8 cellular contexts compared by ENCODE assay signal in genomic region chr6:122730775-122731386, GRCh38. TPM values are rescaled to one million over a fixed set of nuclear protein-coding genes. Genes with fewer than 3 reads are reported as not detected.
DNase-seq lines count a peak whose midpoint lies in the region; ATAC-seq, FAIRE-seq and TF ChIP-seq lines count a peak whose summit lies in the region.

No MANE protein-coding gene starts in this region.

- H3K79me2 ChIP-seq in endothelial cell of umbilical vein (ENCODE audit: control insufficient read depth, insufficient read depth, low read length) = no peaks in the 10 kb centered on the region

- peak; percentile 55 for ATAC-seq in GM18498 (IDR thresholded peaks at IDR 0.05; ENCODE audit: unreplicated experiment)
- ATAC-seq in HG03442 (IDR thresholded peaks at IDR 0.05; ENCODE audit: unreplicated experiment) = peak; percentile 55
- ATAC-seq in HG03342 (IDR thresholded peaks at IDR 0.05; ENCODE audit: unreplicated experiment) = no peak
- no peak for ATAC-seq in HG03097 (IDR thresholded peaks at IDR 0.05; ENCODE audit: low FRiP score, unreplicated experiment)

- TF ChIP-seq POLR2A in endothelial cell of umbilical vein (IDR thresholded peaks at IDR 0.05; ENCODE audit: low read depth, low read length) = no peak

- H3K9me1 ChIP-seq in endothelial cell of umbilical vein (replicated peaks; ENCODE audit: control insufficient read depth, extremely low read depth, insufficient read depth, low read length) = no peaks in the 10 kb centered on the region

- no TSS peak for BruUV-seq in endothelial cell of umbilical vein (replicated peaks; lab: Mats Ljungman, UMichigan)

- CTCF ChIA-PET in endothelial cell of umbilical vein (lab: Charles Lee) = interaction anchor here (0.8 to 9.1 kb wide), 15 partner anchors 9 to 985 kb away, joined by 3 to 274 read pairs (median 4); partner anchors contain the start of genes PKIB and SMPDL3A

- H3K4me1 ChIP-seq in endothelial cell of umbilical vein (ENCODE audit: control insufficient read depth, extremely low read depth, insufficient read depth, low read length) (no peaks in the 10 kb centered on the region), neutrophil (ENCODE audit: control insufficient read depth in 1 of 2, insufficient read depth in 1 of 2, low read depth in 1 of 2, low read length in 1 of 2) (peaks cover 0 to 7% of the 10 kb centered on the region in 2 experiments)

- POLR2A ChIA-PET in endothelial cell of umbilical vein (lab: Charles Lee) = no interaction called here

- H4K20me1 ChIP-seq in endothelial cell of umbilical vein (replicated peaks; ENCODE audit: control insufficient read depth, extremely low read depth, insufficient read depth, low read length) = no peaks in the 10 kb centered on the region

- H3K9me3 ChIP-seq in endothelial cell of umbilical vein (replicated peaks; ENCODE audit: control insufficient read depth, insufficient read depth, low read length) (no peaks in the 10 kb centered on the region), neutrophil (no peaks in the 10 kb centered on the region)

- DNase-seq in OCI-M1 (lab: John Stamatoyannopoulos, UW) (peak; percentile 80), endothelial cell of umbilical vein (ENCODE audit: low read depth, low spot score) (peak; percentile 28)

- H3K4me2 ChIP-seq in endothelial cell of umbilical vein (ENCODE audit: insufficient read depth, low read length) = no peak overlapping the region

- H3K27me3 ChIP-seq in endothelial cell of umbilical vein (ENCODE audit: control insufficient read depth in 2 of 2, insufficient read depth in 2 of 2, low read length in 2 of 2) (peaks cover 5 to 12% of the 10 kb centered on the region in 2 experiments), neutrophil (peaks cover 26% of the 10 kb centered on the region)

- H3K4me3 ChIP-seq in endothelial cell of umbilical vein (replicated peaks in 1 of 3; ENCODE audit: insufficient read depth in 1 of 3, low read depth in 1 of 3, low read length in 3 of 3) (no peak overlapping the region), neutrophil (ENCODE audit: low read depth in 1 of 2, low read length in 1 of 2) (no peak overlapping the region)

- peak; percentile 78 for FAIRE-seq in endothelial cell of umbilical vein (lab: Jason Lieb, UNC)

- dilution Hi-C loops in endothelial cell of umbilical vein (cut with MboI; ENCODE audit: extremely low pct_ligation_motif_present, low sequenced_read_pairs) = no loop called here

- no peak overlapping the region for H3K9ac ChIP-seq in endothelial cell of umbilical vein (replicated peaks; ENCODE audit: extremely low read depth, insufficient read depth, low read length)

- H3K27ac ChIP-seq in C4-2B (no peak overlapping the region), endothelial cell of umbilical vein (ENCODE audit: insufficient read depth, low read depth, low read length) (no peak overlapping the region), neutrophil (no peak overlapping the region)

- TF ChIP-seq CTCF in C4-2B (conservative IDR thresholded peaks at IDR 0.05) = peak; percentile 88
- peak; percentile 52 to 54 for TF ChIP-seq CTCF in endothelial cell of umbilical vein (IDR thresholded peaks at IDR 0.05; ENCODE audit: extremely low read depth in 1 of 2, insufficient read depth in 1 of 2, low read depth in 1 of 2, low read length in 2 of 2)
- peak; percentile 20 for TF ChIP-seq CTCF in neutrophil (IDR thresholded peaks at IDR 0.05)

- H2AFZ ChIP-seq in endothelial cell of umbilical vein (ENCODE audit: low read depth, low read length) = no peak overlapping the region

- intact Hi-C loops in endothelial cell of umbilical vein (cut with micrococcal nuclease) = loop anchor here (1.0 to 10.0 kb wide), 4 partner anchors 108 to 986 kb away; no protein-coding TSS in a partner anchor

- H3K36me3 ChIP-seq in endothelial cell of umbilical vein (ENCODE audit: control insufficient read depth in 2 of 2, extremely low read depth in 1 of 2, insufficient read depth in 2 of 2, low read length in 2 of 2) (no peaks in the 10 kb centered on the region), neutrophil (no peaks in the 10 kb centered on the region)

TF ChIP-seq in endothelial cell of umbilical vein, 7 proteins besides CTCF, POLR2A, EP300 and RAD21:
- no peak for TF ChIP-seq JUN (IDR thresholded peaks at IDR 0.05; ENCODE audit: borderline replicate concordance, insufficient read depth, insufficient read length, low read depth)
- no peak for TF ChIP-seq POLR2AphosphoS5 (IDR thresholded peaks at IDR 0.05; ENCODE audit: insufficient read depth, low read depth, low read length)
- no peak for TF ChIP-seq FOS (IDR thresholded peaks at IDR 0.05; ENCODE audit: borderline replicate concordance, insufficient read depth, low read length)

RNA-seq across cellular contexts. Expression of gene FABP7, which starts 48.6 kb away (rescaled TPM):
- total RNA-seq in endothelial cell of umbilical vein = not detected in 2 replicates
- not detected in 2 replicates for polyA plus RNA-seq in endothelial cell of umbilical vein
- not detected in 2 replicates for polyA plus RNA-seq in endothelial cell of umbilical vein (2011; cell fraction: cytosol; rRNA removed)
- polyA plus RNA-seq in endothelial cell of umbilical vein (2011; cell fraction: nucleus; rRNA removed) = not detected in 2 replicates
- polyA plus RNA-seq in endothelial cell of umbilical vein (2012) = not detected in 2 replicates
- not detected in 2 replicates for polyA minus RNA-seq in endothelial cell of umbilical vein
- polyA minus RNA-seq in endothelial cell of umbilical vein (2011; cell fraction: cytosol; rRNA and poly(A)+ RNA removed) = not detected
- polyA minus RNA-seq in endothelial cell of umbilical vein (2011; cell fraction: nucleus; rRNA and poly(A)+ RNA removed) = not detected in 2 replicates

RNA-seq across cellular contexts. Expression of gene SMPDL3A, which starts 58.2 kb away (rescaled TPM):
- 4.1 TPM in 2 replicates for total RNA-seq in endothelial cell of umbilical vein
- polyA plus RNA-seq in endothelial cell of umbilical vein = 4.2 and 7.0 TPM in 2 replicates
- polyA plus RNA-seq in endothelial cell of umbilical vein (2011; cell fraction: cytosol; rRNA removed) = 3.7 and 4.2 TPM in 2 replicates
- 2.6 and 3.5 TPM in 2 replicates for polyA plus RNA-seq in endothelial cell of umbilical vein (2011; cell fraction: nucleus; rRNA removed)
- polyA plus RNA-seq in endothelial cell of umbilical vein (2012) = 3.3 and 4.8 TPM in 2 replicates
- polyA minus RNA-seq in endothelial cell of umbilical vein = 2.9 and 5.8 TPM in 2 replicates
- polyA minus RNA-seq in endothelial cell of umbilical vein (2011; cell fraction: cytosol; rRNA and poly(A)+ RNA removed) = 6.0 TPM
- polyA minus RNA-seq in endothelial cell of umbilical vein (2011; cell fraction: nucleus; rRNA and poly(A)+ RNA removed) = 1.6 and 3.1 TPM in 2 replicates

Comparison
In these comparisons a context has a peak if more than half of its experiments do, and no peak if none do; other contexts are left out.
1. CTCF ChIP-seq: peak in every context shown above with its lines; median percentile 88 in C4-2B; 53 in endothelial cell of umbilical vein; 20 in neutrophil.
2. ATAC-seq: peak in GM18498 (single experiment) and HG03442 (single experiment); none in HG03342 (single experiment) and HG03097 (single experiment).